In genomic region chr4:88318751-88319350, GRCh38 we compare ENCODE assay signal across 15 cellular contexts. TPM values are rescaled to one million over a fixed set of nuclear protein-coding genes. Genes with fewer than 3 reads are reported as not detected.
DNase-seq lines count a peak whose midpoint lies in the region; ATAC-seq and TF ChIP-seq lines count a peak whose summit lies in the region.
"Had no signal": no experiment of that assay in that cellular context is flagged by ENCODE, and none has a peak within 500 bp of the region (broad histone marks: within the 10 kb centered on the region; RNA-seq: fewer than 3 reads in every experiment).

No MANE protein-coding gene starts in this region.

- H3K4me3 Mint-ChIP-seq in activated CD8-positive, alpha-beta memory T cell treated with anti-CD3 and anti-CD28 coated beads, Interleukin-2, amount 10 ng/mL, durations not matched to agents 7 days and 5 days, result peak overlapping the region; percentile 75
- no peak overlapping the region for H3K4me3 Mint-ChIP-seq in dendritic cell treated with granulocyte-macrophage colony-stimulating factor and Interleukin-4, amounts not matched to agents 40 ng/mL and 50 ng/mL, for 4 days
- H3K4me3 Mint-ChIP-seq in naive thymus-derived CD4-positive, alpha-beta T cell, result peak overlapping the region in 1 of 10 donors; percentile 5
- H3K4me3 Mint-ChIP-seq: H9 had no signal

- no peak for DNase-seq in activated CD8-positive, alpha-beta memory T cell treated with anti-CD3 and anti-CD28 coated beads, Interleukin-2, amount 10 ng/mL, durations not matched to agents 7 days and 5 days
- DNase-seq in activated CD8-positive, alpha-beta memory T cell treated with anti-CD3 and anti-CD28 coated beads, Interleukin-2, amount 50 U/mL, for 4 hours, result no peak
- DNase-seq in LHCN-M2 (ENCODE audit: low read depth), result peak; percentile 23
- DNase-seq in prostate gland (ENCODE audit: low spot score), result peak; percentile 71
- no peak for DNase-seq in naive thymus-derived CD4-positive, alpha-beta T cell
- no peak for DNase-seq in iPS-NIHi11 (ENCODE audit: low spot score)
- DNase-seq in NCI-H748 treated with DMSO at 0.1 percent for 48 hours (lab: John Stamatoyannopoulos, UW), result no peak
- DNase-seq: ACHN; activated naive CD4-positive, alpha-beta T cell treated with anti-CD3 and anti-CD28 coated beads, Interleukin-2, amount 50 U/mL, for 16 hours; CD4-positive, alpha-beta memory T cell; H9; posterior cingulate gyrus; SK-N-SH had no signal

- no peaks in the 10 kb centered on the region for H3K27me3 ChIP-seq in prostate gland (replicated peaks; ENCODE audit: insufficient read depth)
- no peaks in the 10 kb centered on the region for H3K27me3 ChIP-seq in naive thymus-derived CD4-positive, alpha-beta T cell (ENCODE audit: control insufficient read depth in 2 of 2, insufficient read depth in 2 of 2, low read length in 2 of 2)

- no peak for TF ChIP-seq POLR2A in prostate gland (IDR thresholded peaks at IDR 0.05)

- no peaks in the 10 kb centered on the region for H3K9me3 ChIP-seq in prostate gland
- H3K9me3 ChIP-seq in naive thymus-derived CD4-positive, alpha-beta T cell (ENCODE audit: control insufficient read depth in 2 of 3, low read length in 3 of 3), result no peaks in the 10 kb centered on the region
- H3K9me3 ChIP-seq: SK-N-SH had no signal

- no peak for TF ChIP-seq CTCF in prostate gland (IDR thresholded peaks at IDR 0.05)

- intact Hi-C loops in dendritic cell treated with granulocyte-macrophage colony-stimulating factor and Interleukin-4, amounts not matched to agents 40 ng/mL and 50 ng/mL, for 4 days (cut with micrococcal nuclease), result no loop called here
- intact Hi-C loops in prostate gland (cut with DNase I), result no loop called here
- intact Hi-C loops in naive thymus-derived CD4-positive, alpha-beta T cell (cut with micrococcal nuclease), result no loop called here

- peak overlapping the region in 1 of 2 donors; percentile 19 for H3K4me3 ChIP-seq in prostate gland
- H3K4me3 ChIP-seq in naive thymus-derived CD4-positive, alpha-beta T cell (ENCODE audit: low read length), result no peak overlapping the region

- no peaks in the 10 kb centered on the region for H3K27me3 Mint-ChIP-seq in activated CD8-positive, alpha-beta memory T cell treated with anti-CD3 and anti-CD28 coated beads, Interleukin-2, amount 10 ng/mL, durations not matched to agents 7 days and 5 days
- H3K27me3 Mint-ChIP-seq in dendritic cell treated with granulocyte-macrophage colony-stimulating factor and Interleukin-4, amounts not matched to agents 40 ng/mL and 50 ng/mL, for 4 days, result no peaks in the 10 kb centered on the region
- no peaks in the 10 kb centered on the region for H3K27me3 Mint-ChIP-seq in naive thymus-derived CD4-positive, alpha-beta T cell

- no peaks in the 10 kb centered on the region for H3K36me3 ChIP-seq in prostate gland
- H3K36me3 ChIP-seq in naive thymus-derived CD4-positive, alpha-beta T cell (ENCODE audit: control insufficient read depth in 2 of 3, insufficient read depth in 3 of 3, low read length in 3 of 3), result no peaks in the 10 kb centered on the region

- no peaks in the 10 kb centered on the region for H3K4me1 ChIP-seq in prostate gland (replicated peaks)
- H3K4me1 ChIP-seq in naive thymus-derived CD4-positive, alpha-beta T cell (ENCODE audit: control insufficient read depth in 2 of 2, insufficient read depth in 2 of 2, low read length in 2 of 2), result peaks cover 7 to 13% of the 10 kb centered on the region in 2 donors

- H3K36me3 Mint-ChIP-seq in activated CD8-positive, alpha-beta memory T cell treated with anti-CD3 and anti-CD28 coated beads, Interleukin-2, amount 10 ng/mL, durations not matched to agents 7 days and 5 days, result peaks cover 22% of the 10 kb centered on the region
- no peaks in the 10 kb centered on the region for H3K36me3 Mint-ChIP-seq in dendritic cell treated with granulocyte-macrophage colony-stimulating factor and Interleukin-4, amounts not matched to agents 40 ng/mL and 50 ng/mL, for 4 days (ENCODE audit: low read depth)
- peaks cover 0 to 7% (median 0%) of the 10 kb centered on the region in 5 donors for H3K36me3 Mint-ChIP-seq in naive thymus-derived CD4-positive, alpha-beta T cell
- H3K36me3 Mint-ChIP-seq: CD4-positive, alpha-beta memory T cell had no signal

- POLR2A ChIA-PET in naive thymus-derived CD4-positive, alpha-beta T cell (lab: Charles Lee), result no interaction called here

- H3K9me3 Mint-ChIP-seq in activated CD8-positive, alpha-beta memory T cell treated with anti-CD3 and anti-CD28 coated beads, Interleukin-2, amount 10 ng/mL, durations not matched to agents 7 days and 5 days (ENCODE audit: low read depth), result peaks cover 2% of the 10 kb centered on the region
- H3K9me3 Mint-ChIP-seq in dendritic cell treated with granulocyte-macrophage colony-stimulating factor and Interleukin-4, amounts not matched to agents 40 ng/mL and 50 ng/mL, for 4 days, result no peaks in the 10 kb centered on the region
- H3K9me3 Mint-ChIP-seq in naive thymus-derived CD4-positive, alpha-beta T cell, result peaks cover 0 to 1% (median 0%) of the 10 kb centered on the region in 11 donors
- H3K9me3 Mint-ChIP-seq: CD4-positive, alpha-beta memory T cell had no signal

- ATAC-seq in activated CD8-positive, alpha-beta memory T cell treated with anti-CD3 and anti-CD28 coated beads, Interleukin-2, amount 10 ng/mL, durations not matched to agents 7 days and 5 days, result no peak
- no peak for ATAC-seq in naive thymus-derived CD4-positive, alpha-beta T cell
- ATAC-seq: left lobe of liver had no signal

- CTCF ChIA-PET in activated CD8-positive, alpha-beta memory T cell treated with anti-CD3 and anti-CD28 coated beads, Interleukin-2, amount 10 ng/mL, durations not matched to agents 7 days and 5 days (lab: Charles Lee), result no interaction called here
- CTCF ChIA-PET in naive thymus-derived CD4-positive, alpha-beta T cell (lab: Charles Lee), result no interaction called here

- WGBS in prostate gland, result 49% methylated on average over 3 of the region's 3 CpGs

- H3K27ac ChIP-seq in prostate gland, result peak overlapping the region; percentile 73 to 85
- no peak overlapping the region for H3K27ac ChIP-seq in naive thymus-derived CD4-positive, alpha-beta T cell (ENCODE audit: low read depth, low read length)

- H3K4me1 Mint-ChIP-seq in activated CD8-positive, alpha-beta memory T cell treated with anti-CD3 and anti-CD28 coated beads, Interleukin-2, amount 10 ng/mL, durations not matched to agents 7 days and 5 days, result peaks cover 38% of the 10 kb centered on the region
- peaks cover 27% of the 10 kb centered on the region for H3K4me1 Mint-ChIP-seq in dendritic cell treated with granulocyte-macrophage colony-stimulating factor and Interleukin-4, amounts not matched to agents 40 ng/mL and 50 ng/mL, for 4 days (ENCODE audit: low read depth)
- peaks cover 14 to 30% (median 23%) of the 10 kb centered on the region in 7 donors for H3K4me1 Mint-ChIP-seq in naive thymus-derived CD4-positive, alpha-beta T cell

- H3K27ac Mint-ChIP-seq in activated CD8-positive, alpha-beta memory T cell treated with anti-CD3 and anti-CD28 coated beads, Interleukin-2, amount 10 ng/mL, durations not matched to agents 7 days and 5 days, result peak overlapping the region; percentile 100
- peak overlapping the region; percentile 95 for H3K27ac Mint-ChIP-seq in dendritic cell treated with granulocyte-macrophage colony-stimulating factor and Interleukin-4, amounts not matched to agents 40 ng/mL and 50 ng/mL, for 4 days
- H3K27ac Mint-ChIP-seq in naive thymus-derived CD4-positive, alpha-beta T cell, result peak overlapping the region in 4 of 9 donors; percentile 66 to 96 (median 90)
- H3K27ac Mint-ChIP-seq: H9 had no signal

RNA-seq across cellular contexts. Expression of gene PPM1K, which starts 34.5 kb away (rescaled TPM):
- total RNA-seq in activated CD8-positive, alpha-beta memory T cell treated with anti-CD3 and anti-CD28 coated beads, Interleukin-2, amount 10 ng/mL, durations not matched to agents 7 days and 5 days, result 100 to 1,000 TPM in 1 of 2 experiments, 10 to 100 TPM in 1; 76.8 to 125 TPM
- 7.4 and 8.9 TPM in 2 replicates for total RNA-seq in LHCN-M2 (2014; rRNA removed)
- polyA plus RNA-seq in LHCN-M2 (2012), result 3.0 TPM
- 10 to 100 TPM; 63.7 to 65.1 TPM for total RNA-seq in prostate gland
- 10 to 100 TPM; 72.1 to 92.7 (median 91.9) TPM for total RNA-seq in naive thymus-derived CD4-positive, alpha-beta T cell
- polyA plus RNA-seq in naive thymus-derived CD4-positive, alpha-beta T cell, result 10 to 100 TPM; 64.3 to 91.0 TPM

RNA-seq across cellular contexts. Expression of gene HERC6, which starts 59.8 kb away (rescaled TPM):
- 10 to 100 TPM; 49.9 to 55.8 TPM for total RNA-seq in activated CD8-positive, alpha-beta memory T cell treated with anti-CD3 and anti-CD28 coated beads, Interleukin-2, amount 10 ng/mL, durations not matched to agents 7 days and 5 days
- total RNA-seq in LHCN-M2 (2014; rRNA removed) (3.9 and 7.1 TPM in 2 replicates), prostate gland (10 to 100 TPM; 16.0 to 20.6 TPM)
- 2.5 TPM for polyA plus RNA-seq in LHCN-M2 (2012)
- 10 to 100 TPM; 12.6 to 43.5 (median 23.0) TPM for total RNA-seq in naive thymus-derived CD4-positive, alpha-beta T cell
- polyA plus RNA-seq in naive thymus-derived CD4-positive, alpha-beta T cell, result 10 to 100 TPM; 14.6 to 20.0 TPM

Comparison
In these comparisons a context has a peak if more than half of its experiments do, and no peak if none do; other contexts are left out.
1. DNase-seq: peak in LHCN-M2 (single experiment) and prostate gland (single experiment); none in activated CD8-positive, alpha-beta memory T cell treated with anti-CD3 and anti-CD28 coated beads, Interleukin-2, amount 10 ng/mL, durations not matched to agents 7 days and 5 days (single experiment), activated CD8-positive, alpha-beta memory T cell treated with anti-CD3 and anti-CD28 coated beads, Interleukin-2, amount 50 U/mL, for 4 hours (single experiment), naive thymus-derived CD4-positive, alpha-beta T cell (0 of 9), iPS-NIHi11 (single experiment) and NCI-H748 treated with DMSO at 0.1 percent for 48 hours (single experiment).